In genomic region chr2:192195548-192196418, GRCh38 we compare ENCODE assay signal across 9 cellular contexts. TPM values are rescaled to one million over a fixed set of nuclear protein-coding genes. Genes with fewer than 3 reads are reported as not detected.
DNase-seq lines count a peak whose midpoint lies in the region; ATAC-seq, FAIRE-seq and TF ChIP-seq lines count a peak whose summit lies in the region.
"Had no signal": no experiment of that assay in that cellular context is flagged by ENCODE, and none has a peak within 500 bp of the region (broad histone marks: within the 10 kb centered on the region; RNA-seq: fewer than 3 reads in every experiment).

No MANE protein-coding gene starts in this region.

- TF ChIP-seq EP300 in A549 (IDR thresholded peaks at IDR 0.05) = no peak

- no peak for TF ChIP-seq CTCF in A549 (IDR thresholded peaks at IDR 0.05)
- no peak for TF ChIP-seq CTCF in ascending aorta (IDR thresholded peaks at IDR 0.05)
- TF ChIP-seq CTCF in right atrium auricular region (IDR thresholded peaks at IDR 0.05) = no peak

- no peak for TF ChIP-seq RAD21 in A549 (conservative IDR thresholded peaks at IDR 0.05 in 1 of 2, IDR thresholded peaks at IDR 0.05 in 1 of 2)

- H3K27ac ChIP-seq in A549 (peak overlapping the region in 1 of 2 experiments; percentile 47; a peak in 2 of 6 replicates), ascending aorta (no peak overlapping the region), right atrium auricular region (no peak overlapping the region)

- H3K27me3 ChIP-seq in ascending aorta = peaks cover 13% of the 10 kb centered on the region
- peaks cover 16 to 29% of the 10 kb centered on the region in 2 donors for H3K27me3 ChIP-seq in right atrium auricular region

- no peak overlapping the region for H3K27ac Mint-ChIP-seq in IgD-negative memory B cell

- DNase-seq in A549 (ENCODE audit: low read depth in 1 of 2, low spot score in 1 of 2) (peak; percentile 10 to 24), ascending aorta (ENCODE audit: low spot score in 2 of 2) (peak in 1 of 2 donors; percentile 59), right atrium auricular region (ENCODE audit: low spot score) (peak; percentile 59), pons (ENCODE audit: low spot score) (peak; percentile 59), globus pallidus (ENCODE audit: low spot score) (no peak)

- no peak for TF ChIP-seq POLR2A in A549 (IDR thresholded peaks at IDR 0.05; ENCODE audit: low read length)

- peak overlapping the region; percentile 12 to 92 (median 83) for H3K4me3 Mint-ChIP-seq in IgD-negative memory B cell

- WGBS in A549 (ENCODE audit: missing lambda C conversion rate) = 2% methylated on average over 42 of the region's 44 CpGs

- peak overlapping the region; percentile 98 for H3K4me2 ChIP-seq in A549

- H3K36me3 ChIP-seq in ascending aorta = no peaks in the 10 kb centered on the region
- no peaks in the 10 kb centered on the region for H3K36me3 ChIP-seq in right atrium auricular region

- H3K9me3 ChIP-seq in A549 = no peaks in the 10 kb centered on the region
- no peaks in the 10 kb centered on the region for H3K9me3 ChIP-seq in ascending aorta
- H3K9me3 ChIP-seq in right atrium auricular region = no peaks in the 10 kb centered on the region

- no peaks in the 10 kb centered on the region for H3K36me3 Mint-ChIP-seq in IgD-negative memory B cell

- H3K4me3 ChIP-seq in A549 (peak overlapping the region; percentile 52), ascending aorta (peak overlapping the region; percentile 58 to 61), right atrium auricular region (peak overlapping the region; percentile 33 to 50)

- H3K27me3 Mint-ChIP-seq in IgD-negative memory B cell = peaks cover 50% of the 10 kb centered on the region

- ATAC-seq in A549 = peak; percentile 36 to 62
- peak; percentile 19 for ATAC-seq in GM18868 (IDR thresholded peaks at IDR 0.05; ENCODE audit: unreplicated experiment)
- ATAC-seq in HG02870 (IDR thresholded peaks at IDR 0.05; ENCODE audit: unreplicated experiment) = no peak

- CTCF ChIA-PET in A549 (lab: Yijun Ruan, JAX) = interaction anchor here (1.0 to 2.1 kb wide), 7 partner anchors 33 to 644 kb away, joined by 3 to 6 read pairs (median 4); no protein-coding TSS in a partner anchor

- intact Hi-C loops in ascending aorta (cut with DNase I) = no loop called here

- H3K9me3 Mint-ChIP-seq in IgD-negative memory B cell = no peaks in the 10 kb centered on the region

- POLR2A ChIA-PET in A549 (lab: Yijun Ruan, JAX) = no interaction called here

- H3K4me1 ChIP-seq in A549 = peaks cover 8% of the 10 kb centered on the region; the same call in 1 of the 3 replicates
- H3K4me1 ChIP-seq in ascending aorta = peaks cover 7 to 18% of the 10 kb centered on the region in 2 donors
- H3K4me1 ChIP-seq in right atrium auricular region = peaks cover 0 to 28% of the 10 kb centered on the region in 2 donors

- peaks cover 11 to 19% (median 13%) of the 10 kb centered on the region in 3 donors for H3K4me1 Mint-ChIP-seq in IgD-negative memory B cell

- no peak for FAIRE-seq in A549 (lab: Jason Lieb, UNC)
- FAIRE-seq: endometrium had no signal

TF ChIP-seq in A549, 52 proteins besides CTCF, POLR2A, EP300 and RAD21:
- TF ChIP-seq MAX (IDR thresholded peaks at IDR 0.05) = no peak
- no peak for TF ChIP-seq POLR2AphosphoS2 (conservative IDR thresholded peaks at IDR 0.05; ENCODE audit: low read length)
- TF ChIP-seq ELK1 (IDR thresholded peaks at IDR 0.05; ENCODE audit: low read depth, low read length) = no peak

RNA-seq across cellular contexts. Expression of gene TMEFF2, which starts 1.1 kb away (rescaled TPM):
- polyA plus RNA-seq in A549 (2011; rRNA removed) (0.30 and 0.32 TPM in 2 replicates), A549 (2017; fragmentation: RNase III; extraction: RNeasy Plus Mini Kit Qiagen cat#74134 plus additional on column Dnase treatment) (0.29 to 0.70 TPM (median 0.46 TPM) in 3 replicates), IgD-negative memory B cell (not detected)
- 0.22 and 0.35 TPM in 2 replicates for polyA plus RNA-seq in A549 (2012; cell fraction: cytosol; rRNA removed)
- polyA plus RNA-seq in A549 (2012; cell fraction: nucleus; rRNA removed) = 0.18 and 0.24 TPM in 2 replicates
- 0.08 TPM in 1 of 2 replicates, not detected in the other for polyA minus RNA-seq in A549 (2011; rRNA and poly(A)+ RNA removed)
- total RNA-seq in ascending aorta (not detected), right atrium auricular region (under 1 TPM in 1 of 2 donors, not detected in 1; 0.56 TPM)
